Comparison of ENCODE assay signal across 18 cellular contexts in genomic region chr22:49873228-49873940, GRCh38.
"Had no signal": no experiment of that assay in that cellular context is flagged by ENCODE, and none has a peak within 500 bp of the region (broad histone marks: within the 10 kb centered on the region; RNA-seq: fewer than 3 reads in every experiment).

No MANE protein-coding gene starts in this region.

- H3K4me3 ChIP-seq: colonic mucosa, esophagus squamous epithelium, left lung, psoas muscle, SJCRH30, tibial nerve had no signal

- H3K4me3 Mint-ChIP-seq: activated CD4-positive, alpha-beta T cell treated with anti-CD3 and anti-CD28 coated beads, Interleukin-2, amount 10 ng/mL, durations not matched to agents 7 days and 5 days; activated naive CD8-positive, alpha-beta T cell; nephron progenitor cell had no signal

- H3K4me1 Mint-ChIP-seq: nephron progenitor cell had no signal

- H3K27ac Mint-ChIP-seq: activated CD4-positive, alpha-beta T cell treated with anti-CD3 and anti-CD28 coated beads, Interleukin-2, amount 10 ng/mL, durations not matched to agents 7 days and 5 days; activated naive CD8-positive, alpha-beta T cell; nephron progenitor cell had no signal

- H3K27me3 ChIP-seq: colonic mucosa, esophagus squamous epithelium, left lung, SJCRH30, tibial nerve had no signal

- H3K27ac ChIP-seq: colonic mucosa, esophagus squamous epithelium, left lung, psoas muscle, SJCRH30, tibial nerve had no signal

- H3K27me3 Mint-ChIP-seq: activated CD4-positive, alpha-beta T cell treated with anti-CD3 and anti-CD28 coated beads, Interleukin-2, amount 10 ng/mL, durations not matched to agents 7 days and 5 days; activated naive CD8-positive, alpha-beta T cell had no signal

- H3K4me1 ChIP-seq: colonic mucosa, esophagus squamous epithelium, left lung, psoas muscle, SJCRH30, tibial nerve had no signal

- ATAC-seq: left lung, psoas muscle had no signal

- DNase-seq: activated CD4-positive, alpha-beta T cell treated with anti-CD3 and anti-CD28 coated beads, Interleukin-2, amount 10 ng/mL, durations not matched to agents 7 days and 5 days; activated CD4-positive, CD25-positive, alpha-beta regulatory T cell; activated gamma-delta T cell treated with Interleukin-2 at 50 U/mL for 16 hours; amniotic stem cell; caudate nucleus; colonic mucosa; esophagus squamous epithelium; hippocampal formation; kidney; left lung; mammary epithelial cell; nephron progenitor cell; psoas muscle; SJCRH30; stimulated activated CD4-positive, alpha-beta T cell treated with anti-CD3 and anti-CD28 coated beads, Interleukin-1b, Interleukin-23, amount 100 ng/mL, for 48 hours; substantia nigra had no signal

- H3K36me3 ChIP-seq: colonic mucosa had no signal

- H3K9me3 ChIP-seq: colonic mucosa had no signal
